Comparison of ENCODE assay signal across 16 cellular contexts in genomic region chr6:124772733-124773319, GRCh38.
"Had no signal": no experiment of that assay in that cellular context is flagged by ENCODE, and none has a peak within 500 bp of the region (broad histone marks: within the 10 kb centered on the region; RNA-seq: fewer than 3 reads in every experiment).

No MANE protein-coding gene starts in this region.

- DNase-seq: activated CD4-positive, alpha-beta T cell treated with anti-CD3 and anti-CD28 coated beads, Interleukin-2, amount 10 ng/mL, durations not matched to agents 7 days and 5 days; activated CD8-positive, alpha-beta T cell treated with anti-CD3 and anti-CD28 coated beads, Interleukin-2, amount 10 ng/mL, durations not matched to agents 7 days and 5 days; activated naive CD4-positive, alpha-beta T cell treated with anti-CD3 and anti-CD28 coated beads for 36 hours; activated T-cell treated with anti-CD3 and anti-CD28 coated beads, Interleukin-2, amount 50 U/mL, for 24 hours; cortex of kidney; heart right ventricle; immature natural killer cell; kidney glomerular epithelial cell; left ventricle myocardium superior; nephron progenitor cell; nucleus accumbens; stimulated activated CD4-positive, alpha-beta T cell treated with anti-CD3 and anti-CD28 coated beads, Interleukin-1b, Interleukin-23, amount 100 ng/mL, for 48 hours; stimulated activated CD8-positive, alpha-beta memory T cell treated with anti-CD3 and anti-CD28 coated beads, Interleukin-4, amount 100 ng/mL, for 48 hours; stimulated activated naive CD4-positive, alpha-beta T cell; T1000 had no signal

- H3K27ac ChIP-seq: breast epithelium, heart right ventricle had no signal

- H3K27me3 ChIP-seq: breast epithelium had no signal

- H3K27me3 Mint-ChIP-seq: activated CD4-positive, alpha-beta T cell treated with anti-CD3 and anti-CD28 coated beads, Interleukin-2, amount 10 ng/mL, durations not matched to agents 7 days and 5 days; activated T-cell treated with anti-CD3 and anti-CD28 coated beads, Interleukin-2, amount 50 U/mL, for 24 hours had no signal

- H3K9me3 Mint-ChIP-seq: activated CD4-positive, alpha-beta T cell treated with anti-CD3 and anti-CD28 coated beads, Interleukin-2, amount 10 ng/mL, durations not matched to agents 7 days and 5 days; activated naive CD4-positive, alpha-beta T cell treated with anti-CD3 and anti-CD28 coated beads for 36 hours; activated T-cell treated with anti-CD3 and anti-CD28 coated beads, Interleukin-2, amount 50 U/mL, for 24 hours; nephron progenitor cell had no signal

- H3K36me3 ChIP-seq: breast epithelium, heart right ventricle had no signal

- H3K4me3 Mint-ChIP-seq: activated CD4-positive, alpha-beta T cell treated with anti-CD3 and anti-CD28 coated beads, Interleukin-2, amount 10 ng/mL, durations not matched to agents 7 days and 5 days; activated CD8-positive, alpha-beta T cell treated with anti-CD3 and anti-CD28 coated beads, Interleukin-2, amount 10 ng/mL, durations not matched to agents 7 days and 5 days; activated naive CD4-positive, alpha-beta T cell treated with anti-CD3 and anti-CD28 coated beads for 36 hours; activated T-cell treated with anti-CD3 and anti-CD28 coated beads, Interleukin-2, amount 50 U/mL, for 24 hours; immature natural killer cell; nephron progenitor cell had no signal

- H3K4me3 ChIP-seq: breast epithelium, heart right ventricle had no signal

- H3K36me3 Mint-ChIP-seq: immature natural killer cell had no signal

- H3K4me1 ChIP-seq: breast epithelium, heart right ventricle had no signal

- H3K9me3 ChIP-seq: breast epithelium, heart right ventricle had no signal

- H3K4me1 Mint-ChIP-seq: activated CD4-positive, alpha-beta T cell treated with anti-CD3 and anti-CD28 coated beads, Interleukin-2, amount 10 ng/mL, durations not matched to agents 7 days and 5 days; immature natural killer cell had no signal

- H3K27ac Mint-ChIP-seq: activated CD4-positive, alpha-beta T cell treated with anti-CD3 and anti-CD28 coated beads, Interleukin-2, amount 10 ng/mL, durations not matched to agents 7 days and 5 days; activated CD8-positive, alpha-beta T cell treated with anti-CD3 and anti-CD28 coated beads, Interleukin-2, amount 10 ng/mL, durations not matched to agents 7 days and 5 days; activated naive CD4-positive, alpha-beta T cell treated with anti-CD3 and anti-CD28 coated beads for 36 hours; activated T-cell treated with anti-CD3 and anti-CD28 coated beads, Interleukin-2, amount 50 U/mL, for 24 hours; immature natural killer cell; nephron progenitor cell had no signal
